In the genomic region with DNA sequence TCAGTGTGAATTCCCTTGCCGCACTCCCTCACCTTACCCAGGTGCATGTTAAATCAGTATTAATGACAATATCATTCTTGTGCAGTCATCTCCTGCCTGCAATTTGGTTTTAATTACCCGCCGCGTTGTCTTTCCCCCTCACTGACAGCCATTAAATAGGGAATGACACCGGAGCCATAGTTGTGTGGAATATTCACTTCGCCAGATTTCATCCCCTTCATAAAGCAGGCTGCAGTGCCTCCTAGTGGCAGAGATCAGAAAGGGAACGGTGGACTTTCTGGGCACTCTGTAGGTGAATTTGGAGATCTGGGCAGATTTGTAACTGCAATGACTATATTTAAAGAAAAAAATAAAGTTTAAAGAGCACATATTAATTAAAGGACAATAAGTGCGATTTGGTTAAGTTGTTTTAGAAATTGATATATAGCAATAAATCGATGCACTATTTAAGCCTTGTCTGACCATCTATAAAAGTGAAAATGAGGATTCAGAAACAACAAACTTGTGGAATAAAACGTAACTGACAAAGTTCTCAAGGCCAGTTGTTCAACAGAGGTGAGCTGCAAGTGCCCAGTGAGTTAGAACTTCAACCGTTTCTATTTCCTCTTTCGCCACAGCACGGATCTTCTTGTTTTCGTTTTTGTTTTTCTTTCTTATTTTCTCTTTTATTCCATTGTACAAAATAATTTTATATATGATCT, we compare ENCODE assay signal across 1 cellular context.
TF ChIP-seq lines count a peak whose summit lies in the region.

No MANE protein-coding gene starts in this region.

TF ChIP-seq in K562, 482 proteins besides CTCF, POLR2A, EP300 and RAD21 (continued from another document):
- TF ChIP-seq, protein P1, sequence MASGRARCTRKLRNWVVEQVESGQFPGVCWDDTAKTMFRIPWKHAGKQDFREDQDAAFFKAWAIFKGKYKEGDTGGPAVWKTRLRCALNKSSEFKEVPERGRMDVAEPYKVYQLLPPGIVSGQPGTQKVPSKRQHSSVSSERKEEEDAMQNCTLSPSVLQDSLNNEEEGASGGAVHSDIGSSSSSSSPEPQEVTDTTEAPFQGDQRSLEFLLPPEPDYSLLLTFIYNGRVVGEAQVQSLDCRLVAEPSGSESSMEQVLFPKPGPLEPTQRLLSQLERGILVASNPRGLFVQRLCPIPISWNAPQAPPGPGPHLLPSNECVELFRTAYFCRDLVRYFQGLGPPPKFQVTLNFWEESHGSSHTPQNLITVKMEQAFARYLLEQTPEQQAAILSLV (tag; IDR thresholded peaks at IDR 0.05) = no peak
